Comparison of ENCODE assay signal across 1 cellular context in genomic region chr20:53594068-53595017, GRCh38.
TF ChIP-seq lines count a peak whose summit lies in the region.

No MANE protein-coding gene starts in this region.

TF ChIP-seq in K562, 482 proteins besides CTCF, POLR2A, EP300 and RAD21 (continued from another document and continues in another):
- TF ChIP-seq ZFP91 (CRISPR knock-in tag; IDR thresholded peaks at IDR 0.05) (no peak), ZNF830 (CRISPR knock-in tag; IDR thresholded peaks at IDR 0.05) (no peak), ESRRA (IDR thresholded peaks at IDR 0.05; ENCODE audit: borderline replicate concordance, low read depth) (no peak; the same call in 1 of the 2 replicates), GATAD2B (IDR thresholded peaks at IDR 0.05; ENCODE audit: borderline replicate concordance) (peak; percentile 55; the same call in 1 of the 2 replicates), NR2C2 (CRISPR knock-in tag; IDR thresholded peaks at IDR 0.05) (no peak), NR2C2 (tag; IDR thresholded peaks at IDR 0.05) (peak; percentile 30; the same call in 1 of the 2 replicates), ZNF431 (CRISPR knock-in tag; IDR thresholded peaks at IDR 0.05) (no peak), PHF8 (IDR thresholded peaks at IDR 0.05; ENCODE audit: borderline replicate concordance, low read length) (0 out of 2 replicates have a peak, but pooled peaks have one; percentile 8), TCF3 (CRISPR knock-in tag; IDR thresholded peaks at IDR 0.05) (no peak), ZFPM2 (CRISPR knock-in tag; IDR thresholded peaks at IDR 0.05) (no peak), ZC3H8 (IDR thresholded peaks at IDR 0.05) (no peak), E2F4 (CRISPR knock-in tag; IDR thresholded peaks at IDR 0.05; ENCODE audit: low read depth) (no peak), FOXJ2 (tag; IDR thresholded peaks at IDR 0.05) (0 out of 2 replicates have a peak, but pooled peaks have one; percentile 27), RFX5 (IDR thresholded peaks at IDR 0.05; ENCODE audit: low read depth, low read length) (no peak), ZNF589 (CRISPR knock-in tag; IDR thresholded peaks at IDR 0.05; ENCODE audit: low read depth) (peak; percentile 93), WHSC1 (IDR thresholded peaks at IDR 0.05; ENCODE audit: low read length) (no peak), CEBPG (CRISPR knock-in tag; IDR thresholded peaks at IDR 0.05) (no peak), CEBPG (tag; conservative IDR thresholded peaks at IDR 0.05 in 1 of 2, IDR thresholded peaks at IDR 0.05 in 1 of 2) (no peak), NONO (IDR thresholded peaks at IDR 0.05; ENCODE audit: low read depth in 2 of 2, low read length in 1 of 2) (peak in 1 of 2 experiments; percentile 78; a peak in 1 of 4 replicates), HLTF (IDR thresholded peaks at IDR 0.05) (no peak), PCBP1 (IDR thresholded peaks at IDR 0.05; ENCODE audit: low read depth, low read length, poor library complexity, severe bottlenecking) (peak; percentile 35), ZNF212 (CRISPR knock-in tag; IDR thresholded peaks at IDR 0.05) (no peak), ZNF184 (CRISPR knock-in tag; IDR thresholded peaks at IDR 0.05) (no peak), SIRT6 (IDR thresholded peaks at IDR 0.05; ENCODE audit: low read depth, low read length) (no peak), TBP (optimal IDR thresholded peaks at IDR 0.05; ENCODE audit: low read depth, low read length) (peak; percentile 9), E2F6 (IDR thresholded peaks at IDR 0.05; ENCODE audit: borderline replicate concordance in 1 of 2, extremely low read depth in 1 of 2, insufficient read depth in 1 of 2, insufficient read length in 1 of 2, low read depth in 1 of 2, low read length in 1 of 2, poor library complexity in 1 of 2, severe bottlenecking in 1 of 2) (peak in 1 of 2 experiments; percentile 24), TEAD1 (CRISPR knock-in tag; IDR thresholded peaks at IDR 0.05) (no peak), MYNN (IDR thresholded peaks at IDR 0.05) (no peak), MYNN (CRISPR knock-in tag; IDR thresholded peaks at IDR 0.05) (no peak), RREB1 (CRISPR knock-in tag; IDR thresholded peaks at IDR 0.05) (no peak), POLR3G (IDR thresholded peaks at IDR 0.05; ENCODE audit: extremely low read depth, insufficient read length, insufficient replicate concordance) (no peak), ZNF639 (CRISPR knock-in tag; conservative IDR thresholded peaks at IDR 0.05 in 1 of 2, IDR thresholded peaks at IDR 0.05 in 1 of 2) (peak in 1 of 2 experiments; percentile 92; a peak in 2 of 4 replicates), ZNF644 (tag; IDR thresholded peaks at IDR 0.05; ENCODE audit: low read depth) (0 out of 2 replicates have a peak, but pooled peaks have one; percentile 74), CXXC5 (CRISPR knock-in tag; IDR thresholded peaks at IDR 0.05) (peak; percentile 44), EZH2 (IDR thresholded peaks at IDR 0.05; ENCODE audit: borderline replicate concordance, low read depth, low read length) (no peak), NEUROD1 (IDR thresholded peaks at IDR 0.05; ENCODE audit: borderline replicate concordance, low read depth, low read length, partially characterized antibody) (peak; percentile 24), GTF3C2 (IDR thresholded peaks at IDR 0.05; ENCODE audit: borderline replicate concordance, extremely low read depth, insufficient read length) (no peak), SRSF3 (IDR thresholded peaks at IDR 0.05; ENCODE audit: insufficient read depth, low read length) (no peak), ARNT (IDR thresholded peaks at IDR 0.05) (no peak)
- TF ChIP-seq, protein P1, sequence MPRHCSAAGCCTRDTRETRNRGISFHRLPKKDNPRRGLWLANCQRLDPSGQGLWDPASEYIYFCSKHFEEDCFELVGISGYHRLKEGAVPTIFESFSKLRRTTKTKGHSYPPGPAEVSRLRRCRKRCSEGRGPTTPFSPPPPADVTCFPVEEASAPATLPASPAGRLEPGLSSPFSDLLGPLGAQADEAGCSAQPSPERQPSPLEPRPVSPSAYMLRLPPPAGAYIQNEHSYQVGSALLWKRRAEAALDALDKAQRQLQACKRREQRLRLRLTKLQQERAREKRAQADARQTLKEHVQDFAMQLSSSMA (CRISPR knock-in tag; IDR thresholded peaks at IDR 0.05): no peak
- TF ChIP-seq, protein P2, sequence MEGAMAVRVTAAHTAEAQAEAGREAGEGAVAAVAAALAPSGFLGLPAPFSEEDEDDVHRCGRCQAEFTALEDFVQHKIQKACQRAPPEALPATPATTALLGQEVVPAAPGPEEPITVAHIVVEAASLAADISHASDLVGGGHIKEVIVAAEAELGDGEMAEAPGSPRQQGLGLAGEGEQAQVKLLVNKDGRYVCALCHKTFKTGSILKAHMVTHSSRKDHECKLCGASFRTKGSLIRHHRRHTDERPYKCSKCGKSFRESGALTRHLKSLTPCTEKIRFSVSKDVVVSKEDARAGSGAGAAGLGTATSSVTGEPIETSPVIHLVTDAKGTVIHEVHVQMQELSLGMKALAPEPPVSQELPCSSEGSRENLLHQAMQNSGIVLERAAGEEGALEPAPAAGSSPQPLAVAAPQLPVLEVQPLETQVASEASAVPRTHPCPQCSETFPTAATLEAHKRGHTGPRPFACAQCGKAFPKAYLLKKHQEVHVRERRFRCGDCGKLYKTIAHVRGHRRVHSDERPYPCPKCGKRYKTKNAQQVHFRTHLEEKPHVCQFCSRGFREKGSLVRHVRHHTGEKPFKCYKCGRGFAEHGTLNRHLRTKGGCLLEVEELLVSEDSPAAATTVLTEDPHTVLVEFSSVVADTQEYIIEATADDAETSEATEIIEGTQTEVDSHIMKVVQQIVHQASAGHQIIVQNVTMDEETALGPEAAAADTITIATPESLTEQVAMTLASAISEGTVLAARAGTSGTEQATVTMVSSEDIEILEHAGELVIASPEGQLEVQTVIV (CRISPR knock-in tag; IDR thresholded peaks at IDR 0.05; ENCODE audit: borderline replicate concordance): no peak
- TF ChIP-seq, protein P3, sequence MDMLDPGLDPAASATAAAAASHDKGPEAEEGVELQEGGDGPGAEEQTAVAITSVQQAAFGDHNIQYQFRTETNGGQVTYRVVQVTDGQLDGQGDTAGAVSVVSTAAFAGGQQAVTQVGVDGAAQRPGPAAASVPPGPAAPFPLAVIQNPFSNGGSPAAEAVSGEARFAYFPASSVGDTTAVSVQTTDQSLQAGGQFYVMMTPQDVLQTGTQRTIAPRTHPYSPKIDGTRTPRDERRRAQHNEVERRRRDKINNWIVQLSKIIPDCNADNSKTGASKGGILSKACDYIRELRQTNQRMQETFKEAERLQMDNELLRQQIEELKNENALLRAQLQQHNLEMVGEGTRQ (CRISPR knock-in tag; IDR thresholded peaks at IDR 0.05): peak; percentile 79
- TF ChIP-seq, protein P4, sequence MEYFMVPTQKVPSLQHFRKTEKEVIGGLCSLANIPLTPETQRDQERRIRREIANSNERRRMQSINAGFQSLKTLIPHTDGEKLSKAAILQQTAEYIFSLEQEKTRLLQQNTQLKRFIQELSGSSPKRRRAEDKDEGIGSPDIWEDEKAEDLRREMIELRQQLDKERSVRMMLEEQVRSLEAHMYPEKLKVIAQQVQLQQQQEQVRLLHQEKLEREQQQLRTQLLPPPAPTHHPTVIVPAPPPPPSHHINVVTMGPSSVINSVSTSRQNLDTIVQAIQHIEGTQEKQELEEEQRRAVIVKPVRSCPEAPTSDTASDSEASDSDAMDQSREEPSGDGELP (CRISPR knock-in tag; IDR thresholded peaks at IDR 0.05; ENCODE audit: borderline replicate concordance): peak; percentile 80
